In genomic region chr22:31752096-31752847, GRCh38 we compare ENCODE assay signal across 9 cellular contexts. TPM values are rescaled to one million over a fixed set of nuclear protein-coding genes. Genes with fewer than 3 reads are reported as not detected.
DNase-seq lines count a peak whose midpoint lies in the region; ATAC-seq and TF ChIP-seq lines count a peak whose summit lies in the region.
"Had no signal": no experiment of that assay in that cellular context is flagged by ENCODE, and none has a peak within 500 bp of the region (broad histone marks: within the 10 kb centered on the region; RNA-seq: fewer than 3 reads in every experiment).

No MANE protein-coding gene starts in this region.

- H3K4me1 ChIP-seq in GM23248 (ENCODE audit: insufficient read depth), result peaks cover 34% of the 10 kb centered on the region
- H3K4me1 ChIP-seq in fibroblast of lung (ENCODE audit: control insufficient read depth, extremely low read depth, insufficient read depth, low read length), result peaks cover 17% of the 10 kb centered on the region
- H3K4me1 ChIP-seq in sigmoid colon, result peaks cover 0 to 46% (median 45%) of the 10 kb centered on the region in 4 donors
- H3K4me1 ChIP-seq in PC-3 (ENCODE audit: insufficient read depth, low read length), result peaks cover 30% of the 10 kb centered on the region

- H3K36me3 ChIP-seq in GM23248 (ENCODE audit: low read depth), result no peaks in the 10 kb centered on the region
- no peaks in the 10 kb centered on the region for H3K36me3 ChIP-seq in fibroblast of lung (ENCODE audit: control insufficient read depth, insufficient read depth, low read length)
- peaks cover 0 to 15% (median 0%) of the 10 kb centered on the region in 4 donors for H3K36me3 ChIP-seq in sigmoid colon
- no peaks in the 10 kb centered on the region for H3K36me3 ChIP-seq in PC-3 (ENCODE audit: low read depth, low read length)

- no peak for TF ChIP-seq POLR2A in sigmoid colon (IDR thresholded peaks at IDR 0.05)

- H4K20me1 ChIP-seq in GM23248 (ENCODE audit: insufficient read depth) (no peaks in the 10 kb centered on the region), fibroblast of lung (ENCODE audit: control insufficient read depth, extremely low read depth, insufficient read depth, low read length) (no peaks in the 10 kb centered on the region), PC-3 (ENCODE audit: low read length) (no peaks in the 10 kb centered on the region)

- H3K27ac ChIP-seq in GM23248 (peak overlapping the region; percentile 87), fibroblast of lung (ENCODE audit: insufficient read depth, low read length) (no peak overlapping the region), sigmoid colon (peak overlapping the region; percentile 88 to 93 (median 91)), PC-3 (ENCODE audit: low read length) (no peak overlapping the region)

- H3K27me3 ChIP-seq in GM23248 (replicated peaks; ENCODE audit: insufficient read depth) (no peaks in the 10 kb centered on the region), fibroblast of lung (ENCODE audit: control insufficient read depth, insufficient read depth, low read length) (no peaks in the 10 kb centered on the region), sigmoid colon (no peaks in the 10 kb centered on the region), PC-3 (ENCODE audit: low read length) (no peaks in the 10 kb centered on the region)

- no peak for ATAC-seq in PC-3

- BruUV-seq in PC-3 (replicated peaks; lab: Mats Ljungman, UMichigan), result no TSS peak

- POLR2A ChIA-PET in PC-3 (lab: Charles Lee; ENCODE audit: unreplicated experiment), result no interaction called here

- H3K79me2 ChIP-seq in GM23248 (ENCODE audit: insufficient read depth), result peaks cover 37% of the 10 kb centered on the region
- H3K79me2 ChIP-seq in fibroblast of lung (ENCODE audit: control insufficient read depth, insufficient read depth, low read length), result peaks cover 27% of the 10 kb centered on the region
- peaks cover 46% of the 10 kb centered on the region for H3K79me2 ChIP-seq in PC-3 (ENCODE audit: low read length)

- DNase-seq in GM23248, result no peak
- DNase-seq in SK-N-DZ (ENCODE audit: low spot score), result peak; percentile 23
- no peak for DNase-seq in fibroblast of lung (ENCODE audit: low read depth in 2 of 2)
- no peak for DNase-seq in sigmoid colon
- no peak for DNase-seq in MV-4-11 (lab: John Stamatoyannopoulos, UW)
- DNase-seq in HUDEP-2 (lab: John Stamatoyannopoulos, UW; ENCODE audit: unreplicated experiment in 76 of 76), result no peak
- no peak for DNase-seq in PC-3
- no peak for DNase-seq in NCI-H128 (lab: John Stamatoyannopoulos, UW; ENCODE audit: unreplicated experiment)
- DNase-seq: NCI-H226 had no signal

- H3K4me2 ChIP-seq in GM23248 (ENCODE audit: unreplicated experiment), result peak overlapping the region; percentile 84
- H3K4me2 ChIP-seq in fibroblast of lung (ENCODE audit: extremely low read depth, insufficient read depth, low read length), result no peak overlapping the region
- H3K4me2 ChIP-seq in PC-3 (ENCODE audit: low read length), result no peak overlapping the region

- 71 to 72% methylated on average over 7 of the region's 7 CpGs for whole genome bisulfite sequencing in GM23248 (ENCODE audit: low coverage in 1 of 2, low lambda C conversion rate in 2 of 2, missing lambda C conversion rate in 2 of 2), 2 experiments
- WGBS in sigmoid colon, 2 donors, result 86 to 89% methylated on average over 7 of the region's 7 CpGs

- TF ChIP-seq CTCF in fibroblast of lung (conservative IDR thresholded peaks at IDR 0.05 in 1 of 2, IDR thresholded peaks at IDR 0.05 in 1 of 2; ENCODE audit: low read depth in 1 of 2, low read length in 2 of 2) (no peak), sigmoid colon (IDR thresholded peaks at IDR 0.05) (no peak), PC-3 (conservative IDR thresholded peaks at IDR 0.05; ENCODE audit: low read depth, low read length) (no peak)

- CTCF ChIA-PET in PC-3 (lab: Charles Lee), result no interaction called here

- H3K9ac ChIP-seq in GM23248 (peak overlapping the region; percentile 86), fibroblast of lung (ENCODE audit: insufficient read depth, low read length) (no peak overlapping the region), PC-3 (ENCODE audit: low read length) (no peak overlapping the region)

- in situ Hi-C loops in GM23248 (cut with MboI), result no loop called here

- peak overlapping the region; percentile 82 for H2AFZ ChIP-seq in GM23248
- peak overlapping the region; percentile 63 for H2AFZ ChIP-seq in fibroblast of lung (ENCODE audit: low read length)
- no peak overlapping the region for H2AFZ ChIP-seq in PC-3 (ENCODE audit: low read length)

- intact Hi-C loops in sigmoid colon (cut with DNase I) (loop anchor here (2.0 to 10.0 kb wide), 2 partner anchors 89 to 193 kb away; partner anchors contain the start of genes PISD and YWHAH), PC-3 (cut with micrococcal nuclease) (loop anchor here (5.0 kb wide), 2 partner anchors 90 to 195 kb away; partner anchors contain the start of gene PISD)

- H3F3A ChIP-seq in GM23248 (ENCODE audit: insufficient read depth) (peaks cover 15% of the 10 kb centered on the region), PC-3 (ENCODE audit: low read length, unreplicated experiment) (no peaks in the 10 kb centered on the region)

- TF ChIP-seq EP300 in sigmoid colon (IDR thresholded peaks at IDR 0.05), result no peak

- H3K9me2 ChIP-seq in GM23248 (ENCODE audit: insufficient read depth) (no peaks in the 10 kb centered on the region), PC-3 (replicated peaks; ENCODE audit: low read length) (no peaks in the 10 kb centered on the region)

- H3K9me3 ChIP-seq in GM23248 (ENCODE audit: low read depth) (no peaks in the 10 kb centered on the region), fibroblast of lung (ENCODE audit: control insufficient read depth, insufficient read depth, low read depth, low read length) (no peaks in the 10 kb centered on the region), sigmoid colon (no peaks in the 10 kb centered on the region), PC-3 (ENCODE audit: low read length) (no peaks in the 10 kb centered on the region)

- H3K4me3 ChIP-seq in GM23248 (no peak overlapping the region; the same call in 1 of the 2 replicates), fibroblast of lung (replicated peaks in 1 of 4; ENCODE audit: control extremely low read depth in 1 of 4, insufficient read depth in 1 of 4, low read depth in 3 of 4, low read length in 4 of 4) (no peak overlapping the region), sigmoid colon (peak overlapping the region in 1 of 4 donors; percentile 79), PC-3 (ENCODE audit: low read length) (no peak overlapping the region)

RNA-seq across cellular contexts. Expression of gene DEPDC5, which starts 1.5 kb away (rescaled TPM):
- 6.3 and 12.1 TPM in 2 replicates for total RNA-seq in GM23248 (2014; rRNA removed; shearing (Covaris generic))
- polyA plus RNA-seq in GM23248 (2016; fragmentation: Nextera tagmentation; extraction: Ambion mirVana) (5.7 and 7.6 TPM in 2 replicates), fibroblast of lung (9.8 and 10.7 TPM in 2 replicates), sigmoid colon (10 to 100 TPM in 2 of 3 donors, 1 to 10 TPM in 1; 8.4 to 21.3 (median 12.9) TPM)
- polyA plus RNA-seq in SK-N-DZ (2014; cell fraction: cytosol; rRNA removed), result 9.6 and 13.7 TPM in 2 replicates
- polyA plus RNA-seq in SK-N-DZ (2014; cell fraction: nucleus; rRNA removed), result 14.5 and 30.6 TPM in 2 replicates
- total RNA-seq in fibroblast of lung (8.2 and 10.4 TPM in 2 replicates), sigmoid colon (10 to 100 TPM in 3 of 4 donors, 1 to 10 TPM in 1; 9.3 to 20.8 (median 12.0) TPM), PC-3 (2014; rRNA removed) (7.9 and 8.3 TPM in 2 replicates)
- polyA plus RNA-seq in fibroblast of lung (2012), result 7.4 and 7.7 TPM in 2 replicates
- 14.5 and 32.5 TPM in 2 replicates for polyA minus RNA-seq in fibroblast of lung (ENCODE audit: low replicate concordance)

RNA-seq across cellular contexts. Expression of gene PRR14L, which starts 2.3 kb away (rescaled TPM):
- total RNA-seq in GM23248 (2014; rRNA removed; shearing (Covaris generic)), result 7.6 and 34.1 TPM in 2 replicates
- 15.2 and 16.0 TPM in 2 replicates for polyA plus RNA-seq in GM23248 (2016; fragmentation: Nextera tagmentation; extraction: Ambion mirVana)
- 11.1 and 12.2 TPM in 2 replicates for polyA plus RNA-seq in SK-N-DZ (2014; cell fraction: cytosol; rRNA removed)
- 10.5 and 11.8 TPM in 2 replicates for polyA plus RNA-seq in SK-N-DZ (2014; cell fraction: nucleus; rRNA removed)
- 14.4 and 17.3 TPM in 2 replicates for total RNA-seq in fibroblast of lung
- 14.4 and 14.7 TPM in 2 replicates for polyA plus RNA-seq in fibroblast of lung
- 8.9 and 10.6 TPM in 2 replicates for polyA plus RNA-seq in fibroblast of lung (2012)
- polyA minus RNA-seq in fibroblast of lung (ENCODE audit: low replicate concordance), result 67.4 and 75.5 TPM in 2 replicates
- 10 to 100 TPM; 10.2 to 24.4 (median 14.5) TPM for total RNA-seq in sigmoid colon
- 10 to 100 TPM in 2 of 3 donors, 1 to 10 TPM in 1; 6.0 to 18.1 (median 10.2) TPM for polyA plus RNA-seq in sigmoid colon
- total RNA-seq in PC-3 (2014; rRNA removed), result 9.3 and 17.9 TPM in 2 replicates

Comparison
In these comparisons a context has a peak if more than half of its experiments do, and no peak if none do; other contexts are left out.
1. H3K27ac ChIP-seq: peak in GM23248 (single experiment) and sigmoid colon (4 of 4); none in fibroblast of lung (single experiment) and PC-3 (single experiment).